ENCODE assay signal across 8 cellular contexts in genomic region chrX:48475774-48476577, GRCh38. TPM values are rescaled to one million over a fixed set of nuclear protein-coding genes. Genes with fewer than 3 reads are reported as not detected.
DNase-seq lines count a peak whose midpoint lies in the region; ATAC-seq, FAIRE-seq and TF ChIP-seq lines count a peak whose summit lies in the region.

TSS of gene FTSJ1 (plus strand) at chrX:48476199. CDS start at chrX:48478048, 1,849 bp downstream.

- H3K4me1 ChIP-seq in ACC112 (ENCODE audit: control insufficient read depth, insufficient read depth, low read length, unreplicated experiment) (peaks cover 3% of the 10 kb centered on the region), smooth muscle cell (ENCODE audit: low read depth) (no peaks in the 10 kb centered on the region)

- no peaks in the 10 kb centered on the region for H3K9me3 ChIP-seq in smooth muscle cell (replicated peaks; ENCODE audit: low read depth)

- ATAC-seq in GM18870 (IDR thresholded peaks at IDR 0.05; ENCODE audit: unreplicated experiment) (peak; percentile 82), HG03135 (IDR thresholded peaks at IDR 0.05; ENCODE audit: unreplicated experiment) (peak; percentile 79)

- TF ChIP-seq CTCF in WI38 (IDR thresholded peaks at IDR 0.05; ENCODE audit: low read depth, low read length): no peak
- no peak for TF ChIP-seq CTCF in bronchial epithelial cell (IDR thresholded peaks at IDR 0.05; ENCODE audit: insufficient read depth, low read length, severe bottlenecking)
- TF ChIP-seq CTCF in smooth muscle cell (IDR thresholded peaks at IDR 0.05; ENCODE audit: borderline replicate concordance, insufficient read depth, poor library complexity, severe bottlenecking): no peak

- no peaks in the 10 kb centered on the region for H3F3A ChIP-seq in smooth muscle cell (ENCODE audit: low read depth)

- no peak for FAIRE-seq in bronchial epithelial cell (lab: Jason Lieb, UNC)

- H2AFZ ChIP-seq in ACC112 (ENCODE audit: low read length, unreplicated experiment): peak within 1 kb of the TSS; percentile 62
- H2AFZ ChIP-seq in smooth muscle cell (ENCODE audit: low read depth): peak within 1 kb of the TSS; percentile 68

- H3K36me3 ChIP-seq in ACC112 (ENCODE audit: insufficient read depth, low read length) (no peaks in the 10 kb centered on the region), bronchial epithelial cell (ENCODE audit: control insufficient read depth, insufficient read depth, low read length) (peaks cover 6% of the 10 kb centered on the region), smooth muscle cell (ENCODE audit: low read depth) (no peaks in the 10 kb centered on the region)

- H3K27me3 ChIP-seq in ACC112 (ENCODE audit: insufficient read depth, low read length): no peaks in the 10 kb centered on the region
- no peaks in the 10 kb centered on the region for H3K27me3 ChIP-seq in bronchial epithelial cell (ENCODE audit: control insufficient read depth, insufficient read depth, low read length)
- no peaks in the 10 kb centered on the region for H3K27me3 ChIP-seq in smooth muscle cell (ENCODE audit: low read depth)

- H3K79me2 ChIP-seq in ACC112 (ENCODE audit: control insufficient read depth, insufficient read depth, low read length, unreplicated experiment) (peaks cover 38% of the 10 kb centered on the region), smooth muscle cell (ENCODE audit: low read depth) (peaks cover 23% of the 10 kb centered on the region)

- peak within 1 kb of the TSS; percentile 79 for H3K9ac ChIP-seq in smooth muscle cell (ENCODE audit: low read depth)

- H3K27ac ChIP-seq in ACC112 (ENCODE audit: low read depth, low read length) (peak within 1 kb of the TSS; percentile 68), smooth muscle cell (ENCODE audit: low read depth) (peak within 1 kb of the TSS; percentile 61)

- H3K4me3 ChIP-seq in ACC112 (ENCODE audit: low read depth, low read length) (peak within 1 kb of the TSS; percentile 94), WI38 (ENCODE audit: low read depth, low read length) (peak within 1 kb of the TSS; percentile 76), bronchial epithelial cell (ENCODE audit: low read depth, low read length) (peak within 1 kb of the TSS; percentile 80), smooth muscle cell (peak within 1 kb of the TSS; percentile 73)

- WGBS in smooth muscle cell (ENCODE audit: low lambda C conversion rate): 42% methylated on average over 75 of the region's 75 CpGs

- DNase-seq in NCI-H2227 treated with DMSO at 0.1 percent for 48 hours (lab: John Stamatoyannopoulos, UW): peak; percentile 95
- peak; percentile 81 for DNase-seq in bronchial epithelial cell (ENCODE audit: low read depth)
- peak; percentile 86 for DNase-seq in iPS-NIHi11 (ENCODE audit: low spot score)
- DNase-seq in smooth muscle cell (lab: John Stamatoyannopoulos, UW; ENCODE audit: unreplicated experiment): peak; percentile 75

- H3K4me2 ChIP-seq in smooth muscle cell: peak within 1 kb of the TSS; percentile 86

- H4K20me1 ChIP-seq in smooth muscle cell (ENCODE audit: low read depth): no peaks in the 10 kb centered on the region

RNA-seq across cellular contexts. Expression of gene FTSJ1, which starts in this region (rescaled TPM):
- total RNA-seq in bronchial epithelial cell (131 and 154 TPM in 2 replicates), smooth muscle cell (60.6 and 78.9 TPM in 2 replicates)
- polyA plus RNA-seq in smooth muscle cell: 80.8 and 82.4 TPM in 2 replicates

Comparison
In these comparisons a context has a peak if more than half of its experiments do, and no peak if none do; other contexts are left out.
1. Peak in every context shown above with its lines: DNase-seq, ATAC-seq, H3K4me3 ChIP-seq and H3K27ac ChIP-seq.